7 cellular contexts compared by ENCODE assay signal in the genomic region with DNA sequence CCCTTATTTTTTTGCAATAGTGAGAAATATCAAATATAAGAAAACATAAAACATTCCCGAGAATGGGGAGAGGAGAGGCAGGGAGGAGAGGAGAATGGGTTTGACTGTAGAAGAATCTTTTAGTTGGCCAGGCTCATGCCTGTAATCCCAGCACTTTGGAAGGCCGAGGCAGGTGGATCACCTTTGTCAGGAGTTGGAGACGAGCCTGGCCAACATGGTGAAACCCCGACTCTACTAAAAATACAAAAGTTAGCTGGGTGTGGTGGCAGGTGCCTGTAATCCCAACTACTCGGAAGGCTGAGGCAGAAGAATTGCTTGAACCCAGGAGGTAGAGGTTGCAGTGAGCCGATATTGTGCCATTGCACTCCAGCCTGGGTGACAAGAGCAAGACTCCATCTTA. TPM values are rescaled to one million over a fixed set of nuclear protein-coding genes. Genes with fewer than 3 reads are reported as not detected.
"Had no signal": no experiment of that assay in that cellular context is flagged by ENCODE, and none has a peak within 500 bp of the region (broad histone marks: within the 10 kb centered on the region; RNA-seq: fewer than 3 reads in every experiment).

No MANE protein-coding gene starts in this region.

RNA-seq across cellular contexts. Expression of a gene that starts 4.3 kb away (rescaled TPM):
- total RNA-seq: cerebellum; endothelial cell of umbilical vein; fibroblast of lung; natural killer cell treated with Interleukin-12 subunit alpha and Interleukin-12 subunit beta and Interleukin-15 and Interleukin-18, amount 100 ng/mL, for 72 hours; neural crest cell; psoas muscle had no signal
- polyA plus RNA-seq: endothelial cell of umbilical vein, foreskin keratinocyte had no signal
